In the genomic region with DNA sequence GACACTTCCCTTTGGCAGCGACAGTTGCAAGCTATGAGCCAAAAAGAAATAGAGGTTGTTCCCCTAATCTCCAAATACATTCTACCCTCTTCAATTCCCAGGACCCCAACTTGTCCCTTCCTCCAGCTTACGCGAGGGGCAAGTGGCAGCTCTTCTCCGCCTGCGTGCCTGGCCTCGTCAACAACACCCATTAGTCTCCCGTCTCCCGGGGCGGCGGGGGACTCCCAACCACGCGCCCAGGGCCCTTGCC, we compare ENCODE assay signal across 8 cellular contexts. TPM values are rescaled to one million over a fixed set of nuclear protein-coding genes. Genes with fewer than 3 reads are reported as not detected.
DNase-seq lines count a peak whose midpoint lies in the region; ATAC-seq and TF ChIP-seq lines count a peak whose summit lies in the region.

No MANE protein-coding gene starts in this region.

- no peaks in the 10 kb centered on the region for H3K9me3 ChIP-seq in body of pancreas
- H3K9me3 ChIP-seq in lower lobe of right lung, result no peaks in the 10 kb centered on the region
- H3K9me3 ChIP-seq in transverse colon, result no peaks in the 10 kb centered on the region

- no peaks in the 10 kb centered on the region for H3K27me3 ChIP-seq in body of pancreas
- H3K27me3 ChIP-seq in lower lobe of right lung (ENCODE audit: low read depth), result no peaks in the 10 kb centered on the region
- no peaks in the 10 kb centered on the region for H3K27me3 ChIP-seq in transverse colon

- no peaks in the 10 kb centered on the region for H3K9me3 Mint-ChIP-seq in activated naive CD4-positive, alpha-beta T cell treated with anti-CD3 and anti-CD28 coated beads for 36 hours

- no peak for TF ChIP-seq EP300 in transverse colon (IDR thresholded peaks at IDR 0.05; ENCODE audit: low read depth)

- peaks cover 29% of the 10 kb centered on the region for H3K4me1 Mint-ChIP-seq in activated naive CD4-positive, alpha-beta T cell treated with anti-CD3 and anti-CD28 coated beads for 36 hours (ENCODE audit: low read depth)

- WGBS in body of pancreas, 2 donors, result 0% methylated on average over 10 to 12 of the region's 12 CpGs
- WGBS in transverse colon (ENCODE audit: low coverage in 1 of 2), 2 donors, result 0 to 2% methylated on average over 1 to 12 of the region's 12 CpGs

- H3K4me1 ChIP-seq in body of pancreas (peaks cover 36% of the 10 kb centered on the region), lower lobe of right lung (peaks cover 32% of the 10 kb centered on the region), transverse colon (peaks cover 14 to 41% (median 26%) of the 10 kb centered on the region in 4 donors)

- H3K4me3 ChIP-seq in body of pancreas, result peak overlapping the region; percentile 25 to 53
- H3K4me3 ChIP-seq in lower lobe of right lung, result peak overlapping the region; percentile 71
- peak overlapping the region; percentile 62 to 76 (median 67) for H3K4me3 ChIP-seq in transverse colon

- peak overlapping the region; percentile 0 for H3K27ac Mint-ChIP-seq in activated naive CD4-positive, alpha-beta T cell treated with anti-CD3 and anti-CD28 coated beads for 36 hours

- no peaks in the 10 kb centered on the region for H3K27me3 Mint-ChIP-seq in activated naive CD4-positive, alpha-beta T cell treated with anti-CD3 and anti-CD28 coated beads for 36 hours (ENCODE audit: low read depth)

- TF ChIP-seq POLR2A in body of pancreas (IDR thresholded peaks at IDR 0.05), result peak in 2 of 3 donors; percentile 75 to 82
- peak; percentile 44 for TF ChIP-seq POLR2A in transverse colon (IDR thresholded peaks at IDR 0.05)

- intact Hi-C loops in activated naive CD4-positive, alpha-beta T cell treated with anti-CD3 and anti-CD28 coated beads for 36 hours (cut with micrococcal nuclease), result loop anchor here (1.0 to 5.0 kb wide), 6 partner anchors 43 to 1737 kb away; partner anchors contain the start of genes CWC22 and DNAJC10
- intact Hi-C loops in body of pancreas (cut with DNase I) (no loop called here), lower lobe of right lung (cut with DNase I) (no loop called here), transverse colon (cut with DNase I; ENCODE audit: low total_unique reads) (loop anchor here (10.0 kb wide), 1 partner anchor 855 kb away; no protein-coding TSS in a partner anchor)

- DNase-seq in activated naive CD4-positive, alpha-beta T cell treated with anti-CD3 and anti-CD28 coated beads for 36 hours, result no peak
- no peak for DNase-seq in activated naive CD4-positive, alpha-beta T cell (lab: John Stamatoyannopoulos, UW)
- DNase-seq in body of pancreas, result no peak
- DNase-seq in lower lobe of right lung, result no peak
- no peak for DNase-seq in transverse colon
- no peak for DNase-seq in RKO (ENCODE audit: low spot score)
- no peak for DNase-seq in stimulated activated CD4-positive, alpha-beta T cell treated with anti-CD3 and anti-CD28 coated beads, Interleukin-4, amount 100 ng/mL, for 24 hours

- H3K36me3 Mint-ChIP-seq in activated naive CD4-positive, alpha-beta T cell treated with anti-CD3 and anti-CD28 coated beads for 36 hours (ENCODE audit: low read depth), result peaks cover 13% of the 10 kb centered on the region

- H3K36me3 ChIP-seq in body of pancreas (replicated peaks in 1 of 2; ENCODE audit: insufficient read depth in 1 of 2, low read depth in 2 of 2), result no peaks in the 10 kb centered on the region
- H3K36me3 ChIP-seq in lower lobe of right lung, result no peaks in the 10 kb centered on the region
- no peaks in the 10 kb centered on the region for H3K36me3 ChIP-seq in transverse colon

- in situ Hi-C loops in transverse colon (cut with MboI; ENCODE audit: low pct_ligation_motif_present in 1 of 4, low pct_unique_long_range_greater_than_20kb in 1 of 4, low sequenced_read_pairs in 3 of 4), result no loop called here

- H3K27ac ChIP-seq in body of pancreas (peak overlapping the region; percentile 82 to 87 (median 86)), lower lobe of right lung (peak overlapping the region; percentile 85), transverse colon (peak overlapping the region; percentile 80 to 90 (median 86))

- CTCF ChIA-PET in activated naive CD4-positive, alpha-beta T cell treated with anti-CD3 and anti-CD28 coated beads for 36 hours (lab: Charles Lee), result interaction anchor here (0.5 to 2.3 kb wide), 5 partner anchors 12 to 266 kb away, joined by 3 to 10 read pairs (median 4); no protein-coding TSS in a partner anchor

- H3K4me3 Mint-ChIP-seq in activated naive CD4-positive, alpha-beta T cell treated with anti-CD3 and anti-CD28 coated beads for 36 hours, result peak overlapping the region; percentile 72

- ATAC-seq in body of pancreas (no peak), lower lobe of right lung (no peak), GM18873 (IDR thresholded peaks at IDR 0.05; ENCODE audit: low FRiP score, unreplicated experiment) (no peak)

- TF ChIP-seq CTCF in body of pancreas (IDR thresholded peaks at IDR 0.05), result no peak
- TF ChIP-seq CTCF in lower lobe of right lung (IDR thresholded peaks at IDR 0.05), result no peak
- no peak for TF ChIP-seq CTCF in transverse colon (IDR thresholded peaks at IDR 0.05)

RNA-seq across cellular contexts. Expression of gene UBE2E3, which starts 0.5 kb away (rescaled TPM):
- 10 to 100 TPM; 25.8 to 29.5 TPM for total RNA-seq in activated naive CD4-positive, alpha-beta T cell treated with anti-CD3 and anti-CD28 coated beads for 36 hours
- 10 to 100 TPM; 30.3 to 38.7 TPM for total RNA-seq in body of pancreas
- 39.7 TPM for total RNA-seq in lower lobe of right lung
- total RNA-seq in transverse colon, result 10 to 100 TPM; 20.2 to 69.9 (median 65.4) TPM

Comparison
In these comparisons a context has a peak if more than half of its experiments do, and no peak if none do; other contexts are left out.
1. intact Hi-C loops: an anchor here in activated naive CD4-positive, alpha-beta T cell treated with anti-CD3 and anti-CD28 coated beads for 36 hours (1.0 to 5.0 kb wide) and transverse colon (10.0 kb wide); none called in body of pancreas and lower lobe of right lung.